Comparison of ENCODE assay signal across 21 cellular contexts in genomic region chr11:76801736-76802135, GRCh38. TPM values are rescaled to one million over a fixed set of nuclear protein-coding genes. Genes with fewer than 3 reads are reported as not detected.
DNase-seq lines count a peak whose midpoint lies in the region; ATAC-seq and TF ChIP-seq lines count a peak whose summit lies in the region.
"Had no signal": no experiment of that assay in that cellular context is flagged by ENCODE, and none has a peak within 500 bp of the region (broad histone marks: within the 10 kb centered on the region; RNA-seq: fewer than 3 reads in every experiment).

No MANE protein-coding gene starts in this region.

- WGBS in mammary epithelial cell (ENCODE audit: low coverage, missing lambda C conversion rate): 100% methylated on average over 2 of the region's 2 CpGs
- 12% methylated on average over 2 of the region's 2 CpGs for WGBS in hepatocyte (ENCODE audit: low lambda C conversion rate, missing lambda C conversion rate)

- H3K9me3 ChIP-seq in mammary epithelial cell (replicated peaks; ENCODE audit: insufficient read depth, low read length): no peaks in the 10 kb centered on the region
- H3K9me3 ChIP-seq in hepatocyte (ENCODE audit: low read depth): no peaks in the 10 kb centered on the region
- H3K9me3 ChIP-seq: BLaER1 treated with 17β-estradiol and CSF1 and Interleukin-3, amounts not matched to agents 10 nM and 100 nM; HAP-1; psoas muscle; SJSA1; uterus had no signal

- dilution Hi-C loops in mammary epithelial cell (cut with HindIII; ENCODE audit: low sequenced_read_pairs): no loop called here

- intact Hi-C loops in mammary epithelial cell (cut with micrococcal nuclease): no loop called here

- peaks cover 22% of the 10 kb centered on the region for H3K4me1 ChIP-seq in mammary epithelial cell (ENCODE audit: insufficient read depth, low read length)
- peaks cover 35% of the 10 kb centered on the region for H3K4me1 ChIP-seq in hepatocyte (ENCODE audit: insufficient read depth)
- H3K4me1 ChIP-seq: psoas muscle, uterus had no signal

- H3K27ac ChIP-seq in mammary epithelial cell (ENCODE audit: insufficient read depth, low read depth, low read length): no peak overlapping the region
- peak overlapping the region; percentile 45 for H3K27ac ChIP-seq in hepatocyte
- H3K27ac ChIP-seq: BLaER1 treated with 17β-estradiol and CSF1 and Interleukin-3, amounts not matched to agents 10 nM and 100 nM; brain microvascular endothelial cell; HL-60; psoas muscle; SJSA1 had no signal

- CTCF ChIA-PET in mammary epithelial cell (lab: Charles Lee; ENCODE audit: low non-redundant PET): no interaction called here

- H3K4me2 ChIP-seq in mammary epithelial cell (ENCODE audit: insufficient read depth, low read depth, low read length): no peak overlapping the region
- H3K4me2 ChIP-seq in hepatocyte: peak overlapping the region; percentile 13
- H3K4me2 ChIP-seq: BLaER1 treated with 17β-estradiol and CSF1 and Interleukin-3, amounts not matched to agents 10 nM and 100 nM had no signal

- H3K36me3 ChIP-seq in mammary epithelial cell (ENCODE audit: insufficient read depth, low read length): no peaks in the 10 kb centered on the region
- H3K36me3 ChIP-seq in hepatocyte (replicated peaks; ENCODE audit: insufficient read depth, low read depth): no peaks in the 10 kb centered on the region
- H3K36me3 ChIP-seq: HAP-1, uterus had no signal

- DNase-seq in T47D (ENCODE audit: low read depth in 1 of 2, low spot score in 1 of 2) (peak; percentile 70 to 76), mammary epithelial cell (no peak), NCI-H526 (lab: John Stamatoyannopoulos, UW) (peak; percentile 61 to 75), hepatocyte (ENCODE audit: low spot score) (no peak), COLO668 (lab: John Stamatoyannopoulos, UW; ENCODE audit: unreplicated experiment) (no peak), DMS79 treated with DMSO at 0.1 percent for 48 hours (lab: John Stamatoyannopoulos, UW) (no peak)
- DNase-seq in stimulated activated naive CD8-positive, alpha-beta T cell treated with anti-CD3 and anti-CD28 coated beads, Interleukin-15, Interleukin-2, amounts not matched to agents 100 U/mL and 50 U/mL, for 24 hours: no peak
- DNase-seq: activated CD4-positive, alpha-beta T cell treated with anti-CD3 and anti-CD28 coated beads for 1 hour; activated T-cell treated with anti-CD3 and anti-CD28 coated beads, Interleukin-2, amount 50 U/mL, for 1 hour; brain microvascular endothelial cell; glutamatergic neuron; NCI-H1436 treated with DMSO at 0.1 percent for 48 hours; NCI-H226; psoas muscle; T-cell had no signal

- H4K20me1 ChIP-seq in mammary epithelial cell (ENCODE audit: insufficient read depth, low read length) (peaks cover 5% of the 10 kb centered on the region), hepatocyte (ENCODE audit: insufficient read depth, poor library complexity, severe bottlenecking) (peaks cover 9% of the 10 kb centered on the region)

- peaks cover 25% of the 10 kb centered on the region for H3K79me2 ChIP-seq in mammary epithelial cell (ENCODE audit: insufficient read depth, low read length)
- H3K79me2 ChIP-seq in hepatocyte: peaks cover 10% of the 10 kb centered on the region

- ATAC-seq in GM21515 (IDR thresholded peaks at IDR 0.05; ENCODE audit: unreplicated experiment): no peak
- no peak for ATAC-seq in stimulated activated naive CD8-positive, alpha-beta T cell treated with anti-CD3 and anti-CD28 coated beads, Interleukin-15, Interleukin-2, amounts not matched to agents 100 U/mL and 50 U/mL, for 24 hours
- ATAC-seq: psoas muscle, T-cell had no signal

- H3K9ac ChIP-seq in mammary epithelial cell (ENCODE audit: insufficient read depth, low read length): no peak overlapping the region
- H3K9ac ChIP-seq: BLaER1 treated with 17β-estradiol and CSF1 and Interleukin-3, amounts not matched to agents 10 nM and 100 nM had no signal

- H3K9me2 ChIP-seq in hepatocyte (replicated peaks; ENCODE audit: insufficient read depth): no peaks in the 10 kb centered on the region

- TF ChIP-seq CTCF in mammary epithelial cell (conservative IDR thresholded peaks at IDR 0.05 in 1 of 2, IDR thresholded peaks at IDR 0.05 in 1 of 2; ENCODE audit: extremely low read depth in 1 of 2, insufficient read depth in 1 of 2, low read depth in 1 of 2, low read length in 2 of 2) (no peak), hepatocyte (IDR thresholded peaks at IDR 0.05; ENCODE audit: poor library complexity) (no peak)

- H3K4me3 ChIP-seq in mammary epithelial cell (replicated peaks in 1 of 3; ENCODE audit: insufficient read depth in 1 of 3, low read depth in 2 of 3, low read length in 3 of 3) (no peak overlapping the region), hepatocyte (no peak overlapping the region)
- H3K4me3 ChIP-seq: BLaER1 treated with 17β-estradiol and CSF1 and Interleukin-3, amounts not matched to agents 10 nM and 100 nM; HAP-1; psoas muscle; SJSA1; uterus had no signal

- no peak overlapping the region for H2AFZ ChIP-seq in mammary epithelial cell (ENCODE audit: low read depth, low read length)
- H2AFZ ChIP-seq in hepatocyte: no peak overlapping the region

- BruUV-seq in mammary epithelial cell (replicated peaks; lab: Mats Ljungman, UMichigan): no TSS peak

- H3K27me3 ChIP-seq in mammary epithelial cell (ENCODE audit: insufficient read depth, low read length) (no peaks in the 10 kb centered on the region), hepatocyte (no peaks in the 10 kb centered on the region)
- H3K27me3 ChIP-seq: BLaER1 treated with 17β-estradiol and CSF1 and Interleukin-3, amounts not matched to agents 10 nM and 100 nM; brain microvascular endothelial cell; SJSA1; uterus had no signal

- in situ Hi-C loops in T47D (cut with HindIII; ENCODE audit: low pct_unique_long_range_greater_than_20kb, low sequenced_read_pairs) (no loop called here), mammary epithelial cell (cut with MboI; ENCODE audit: low sequenced_read_pairs in 2 of 2) (no loop called here)

RNA-seq across cellular contexts. Expression of gene TSKU, which starts 18.6 kb away (rescaled TPM):
- total RNA-seq in mammary epithelial cell (10 to 100 TPM; 41.3 to 49.6 TPM), hepatocyte (61.9 and 62.9 TPM in 2 replicates)
- polyA plus RNA-seq in mammary epithelial cell (51.9 TPM), hepatocyte (73.7 and 81.9 TPM in 2 replicates)
- polyA minus RNA-seq in mammary epithelial cell: 57.2 TPM

RNA-seq across cellular contexts. Expression of gene ACER3, which starts 59.0 kb away (rescaled TPM):
- total RNA-seq in mammary epithelial cell (10 to 100 TPM; 21.8 to 46.0 TPM), hepatocyte (17.1 and 28.5 TPM in 2 replicates)
- polyA plus RNA-seq in mammary epithelial cell (30.3 TPM), hepatocyte (14.9 and 18.3 TPM in 2 replicates)
- polyA minus RNA-seq in mammary epithelial cell: 27.9 TPM

Comparison
In these comparisons a context has a peak if more than half of its experiments do, and no peak if none do; other contexts are left out.
1. DNase-seq: peak in T47D (2 of 2) and NCI-H526 (2 of 2); none in mammary epithelial cell (single experiment), hepatocyte (single experiment), stimulated activated naive CD8-positive, alpha-beta T cell treated with anti-CD3 and anti-CD28 coated beads, Interleukin-15, Interleukin-2, amounts not matched to agents 100 U/mL and 50 U/mL, for 24 hours (single experiment), COLO668 (single experiment) and DMS79 treated with DMSO at 0.1 percent for 48 hours (single experiment).